ENCODE assay signal across 8 cellular contexts in the genomic region with DNA sequence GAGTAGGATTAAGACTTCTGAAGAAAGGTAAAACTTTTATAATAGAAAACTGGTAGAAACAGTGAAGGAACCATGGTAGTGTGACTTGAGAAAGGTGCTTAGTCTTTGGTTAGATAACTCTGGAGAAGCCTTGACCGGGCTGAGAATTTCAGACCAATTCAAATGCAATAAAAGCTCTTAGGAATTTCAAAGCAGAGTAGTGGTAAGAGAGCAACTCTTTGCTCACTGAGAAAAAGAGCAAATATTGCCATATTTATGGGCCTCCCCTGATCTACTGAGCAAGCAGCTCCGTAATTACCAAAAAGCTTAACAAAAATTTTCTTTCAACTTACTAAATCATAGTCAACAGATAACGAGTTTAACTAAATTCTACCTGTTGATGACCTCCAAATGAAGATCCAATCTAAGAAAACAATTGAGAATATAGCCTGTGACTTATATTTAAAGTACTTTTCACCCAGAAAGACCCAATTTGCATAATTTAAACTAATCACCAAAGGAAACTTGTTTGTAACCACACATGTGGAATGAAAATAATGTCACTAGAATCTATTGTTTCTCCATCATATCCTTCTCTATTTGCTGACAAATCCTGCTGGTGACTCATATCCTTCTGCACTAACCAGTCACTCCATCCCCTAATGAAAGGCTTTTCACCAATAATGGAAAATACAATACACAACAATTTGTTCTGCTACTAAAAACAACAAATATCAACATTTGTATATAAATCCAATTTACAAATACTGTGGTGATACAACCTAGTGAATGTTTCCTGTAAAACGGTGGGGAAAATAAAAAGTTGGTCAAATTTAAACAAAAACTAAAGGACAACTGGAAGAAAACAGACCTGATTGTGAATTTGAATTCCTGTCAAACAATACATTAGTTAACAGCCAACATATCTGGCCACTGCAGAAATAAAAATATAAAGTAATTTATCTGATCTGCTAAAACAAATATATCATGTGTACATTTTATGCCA. TPM values are rescaled to one million over a fixed set of nuclear protein-coding genes. Genes with fewer than 3 reads are reported as not detected.
DNase-seq lines count a peak whose midpoint lies in the region; ATAC-seq, FAIRE-seq and TF ChIP-seq lines count a peak whose summit lies in the region.

No MANE protein-coding gene starts in this region.

- in situ Hi-C loops in Panc1 (cut with HindIII; ENCODE audit: low pct_unique_long_range_greater_than_20kb, low sequenced_read_pairs), result no loop called here

- H3K9me3 ChIP-seq in Panc1 (ENCODE audit: control insufficient read depth, insufficient read depth, low read depth, low read length) (no peaks in the 10 kb centered on the region), duodenal mucosa (ENCODE audit: control insufficient read depth in 1 of 2, low read length in 2 of 2) (no peaks in the 10 kb centered on the region), neutrophil (no peaks in the 10 kb centered on the region)

- BruUV-seq in Panc1 (replicated peaks; lab: Mats Ljungman, UMichigan), result TSS peak; percentile 1

- CTCF ChIA-PET in Panc1 (lab: Charles Lee), result no interaction called here

- H3K27me3 ChIP-seq in Panc1 (ENCODE audit: control insufficient read depth, insufficient read depth, low read length) (no peaks in the 10 kb centered on the region), duodenal mucosa (ENCODE audit: control insufficient read depth in 1 of 2, insufficient read depth in 2 of 2, low read length in 2 of 2) (no peaks in the 10 kb centered on the region), neutrophil (no peaks in the 10 kb centered on the region)

- H3K9ac ChIP-seq in duodenal mucosa (ENCODE audit: low read depth in 1 of 2, low read length in 2 of 2), result peak overlapping the region in 1 of 2 donors; percentile 12

- H3K27ac ChIP-seq in Panc1 (ENCODE audit: low read length) (peak overlapping the region; percentile 90), duodenal mucosa (ENCODE audit: low read depth, low read length) (no peak overlapping the region), neutrophil (peak overlapping the region; percentile 97)

- H3K36me3 ChIP-seq in Panc1 (ENCODE audit: control insufficient read depth, insufficient read depth, low read length) (peaks cover 5% of the 10 kb centered on the region; the same call in 1 of the 2 replicates), duodenal mucosa (ENCODE audit: control insufficient read depth in 1 of 2, insufficient read depth in 2 of 2, low read length in 2 of 2) (no peaks in the 10 kb centered on the region), neutrophil (no peaks in the 10 kb centered on the region)

- intact Hi-C loops in Panc1 (cut with micrococcal nuclease; ENCODE audit: unreplicated experiment), result no loop called here

- H3K4me3 ChIP-seq in Panc1 (ENCODE audit: low read depth in 2 of 2, low read length in 2 of 2) (peak overlapping the region in 1 of 2 experiments; percentile 29; a peak in 3 of 4 replicates), duodenal mucosa (ENCODE audit: low read depth in 1 of 2, low read length in 2 of 2) (peak overlapping the region; percentile 8 to 18), neutrophil (ENCODE audit: low read depth in 1 of 2, low read length in 1 of 2) (no peak overlapping the region)

- FAIRE-seq in GM19239 (lab: Jason Lieb, UNC), result peak; percentile 21

- POLR2A ChIA-PET in Panc1 (lab: Charles Lee), result interaction anchor here (1.0 kb wide), 1 partner anchor 13 kb away, joined by 3 read pairs; no protein-coding TSS in a partner anchor

- ATAC-seq in Panc1, result peak; percentile 47; the same call in 1 of the 2 replicates

- H3K4me1 ChIP-seq in Panc1 (ENCODE audit: control insufficient read depth, insufficient read depth, low read length) (peaks cover 82% of the 10 kb centered on the region), duodenal mucosa (ENCODE audit: control insufficient read depth in 1 of 2, insufficient read depth in 2 of 2, low read length in 2 of 2) (peaks cover 83 to 85% of the 10 kb centered on the region in 2 donors), neutrophil (ENCODE audit: control insufficient read depth in 1 of 2, insufficient read depth in 1 of 2, low read depth in 1 of 2, low read length in 1 of 2) (peaks cover 99 to 100% of the 10 kb centered on the region in 2 experiments)

- DNase-seq in GM19239 (ENCODE audit: insufficient read length, low spot score) (no peak), Panc1 (ENCODE audit: low read depth, low spot score) (no peak), islet precursor cell (no peak), retina (no peak), NCI-H2171 (lab: John Stamatoyannopoulos, UW) (no peak), HK-2 (ENCODE audit: unreplicated experiment) (no peak)

- TF ChIP-seq CTCF in Panc1 (IDR thresholded peaks at IDR 0.05) (no peak), neutrophil (IDR thresholded peaks at IDR 0.05) (no peak)

RNA-seq across cellular contexts. Expression of a gene that starts 6.6 kb away (rescaled TPM):
- total RNA-seq in Panc1 (2021; ENCODE audit: unreplicated experiment), result 559 TPM
- 217 TPM for polyA plus RNA-seq in Panc1 (2012; ENCODE audit: insufficient read length)

Comparison
In these comparisons a context has a peak if more than half of its experiments do, and no peak if none do; other contexts are left out.
1. H3K4me3 ChIP-seq: peak in duodenal mucosa (2 of 2); none in neutrophil (0 of 2).